11 cellular contexts compared by ENCODE assay signal in the genomic region with DNA sequence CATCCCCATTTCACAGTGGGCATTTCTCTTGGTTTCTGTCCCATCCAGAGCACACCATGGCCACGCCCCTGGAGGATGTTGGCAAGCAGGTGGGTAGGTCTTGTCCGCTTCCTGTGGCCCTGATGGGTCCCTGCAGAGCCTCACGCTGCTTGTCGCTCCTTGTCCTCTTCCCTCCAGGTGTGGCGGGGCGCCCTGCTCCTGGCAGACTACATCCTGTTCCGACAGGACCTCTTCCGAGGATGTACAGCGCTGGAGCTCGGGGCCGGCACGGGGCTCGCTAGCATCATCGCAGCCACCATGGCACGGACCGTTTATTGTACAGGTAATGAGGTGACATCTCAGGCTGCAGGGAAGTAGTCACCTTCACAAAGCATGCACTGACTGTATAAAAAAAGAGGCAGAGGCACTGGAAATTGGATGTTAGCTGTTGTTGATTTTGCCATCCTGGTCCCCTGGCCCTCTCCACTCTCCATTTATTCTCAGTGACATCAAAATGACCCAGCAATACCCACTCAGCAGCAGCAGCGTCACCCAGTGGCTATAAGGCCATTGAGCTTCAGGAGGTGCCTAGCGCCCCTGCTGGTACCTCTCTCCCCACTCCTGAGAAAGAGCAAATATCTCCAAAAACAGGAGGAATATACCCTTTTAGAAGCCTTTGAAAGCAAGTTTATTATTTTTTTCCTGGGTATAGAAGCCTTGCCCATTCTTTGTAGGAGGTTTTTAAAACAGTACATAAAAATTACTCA. TPM values are rescaled to one million over a fixed set of nuclear protein-coding genes. Genes with fewer than 3 reads are reported as not detected.
DNase-seq lines count a peak whose midpoint lies in the region; ATAC-seq and TF ChIP-seq lines count a peak whose summit lies in the region.
"Had no signal": no experiment of that assay in that cellular context is flagged by ENCODE, and none has a peak within 500 bp of the region (broad histone marks: within the 10 kb centered on the region; RNA-seq: fewer than 3 reads in every experiment).

No MANE protein-coding gene starts in this region.

- no peaks in the 10 kb centered on the region for H3K9me3 ChIP-seq in mesenchymal stem cell (ENCODE audit: control insufficient read depth, low read length)
- H3K9me3 ChIP-seq: gastroesophageal sphincter had no signal

- H3K27me3 Mint-ChIP-seq in CD14-positive monocyte (ENCODE audit: low read depth in 3 of 3) = no peaks in the 10 kb centered on the region
- H3K27me3 Mint-ChIP-seq in activated CD4-positive, alpha-beta memory T cell treated with anti-CD3 and anti-CD28 coated beads, Interleukin-2, amount 10 ng/mL, durations not matched to agents 7 days and 5 days = no peaks in the 10 kb centered on the region
- H3K27me3 Mint-ChIP-seq: activated T-helper 17 cell treated with anti-CD3 and anti-CD28 coated beads, Interleukin-2, amount 50 U/mL, for 72 hours had no signal

- POLR2A ChIA-PET in activated CD4-positive, alpha-beta memory T cell treated with anti-CD3 and anti-CD28 coated beads, Interleukin-2, amount 10 ng/mL, durations not matched to agents 7 days and 5 days (lab: Charles Lee) = no interaction called here

- intact Hi-C loops in CD14-positive monocyte (cut with micrococcal nuclease) = loop anchor here (5.0 to 10.0 kb wide), 5 partner anchors 37 to 480 kb away; a partner anchor contains a TSS

- H3K4me3 Mint-ChIP-seq in CD14-positive monocyte = no peak overlapping the region
- no peak overlapping the region for H3K4me3 Mint-ChIP-seq in activated CD4-positive, alpha-beta memory T cell treated with anti-CD3 and anti-CD28 coated beads, Interleukin-2, amount 10 ng/mL, durations not matched to agents 7 days and 5 days
- H3K4me3 Mint-ChIP-seq: activated T-helper 17 cell treated with anti-CD3 and anti-CD28 coated beads, Interleukin-2, amount 50 U/mL, for 72 hours had no signal

- no peak overlapping the region for H3K4ac ChIP-seq in mesenchymal stem cell (ENCODE audit: low read depth in 1 of 2, low read length in 2 of 2)

- H2AFZ ChIP-seq in mesenchymal stem cell (ENCODE audit: low read depth, low read length) = no peak overlapping the region

- H3K36me3 Mint-ChIP-seq in CD14-positive monocyte = peaks cover 68 to 80% of the 10 kb centered on the region in 2 donors
- H3K36me3 Mint-ChIP-seq in activated CD4-positive, alpha-beta memory T cell treated with anti-CD3 and anti-CD28 coated beads, Interleukin-2, amount 10 ng/mL, durations not matched to agents 7 days and 5 days (ENCODE audit: low read depth) = peaks cover 43% of the 10 kb centered on the region

- no peak overlapping the region for H4K8ac ChIP-seq in mesenchymal stem cell (ENCODE audit: low read length)

- no peak overlapping the region for H2BK15ac ChIP-seq in mesenchymal stem cell (ENCODE audit: low read depth, poor library complexity, severe bottlenecking)

- 86% methylated on average over 17 of the region's 18 CpGs for WGBS in mesenchymal stem cell

- no peaks in the 10 kb centered on the region for H3K27me3 ChIP-seq in mesenchymal stem cell (ENCODE audit: control insufficient read depth in 1 of 2, insufficient read depth in 1 of 2, low read length in 2 of 2)
- H3K27me3 ChIP-seq: gastroesophageal sphincter had no signal

- in situ Hi-C loops in T47D (cut with HindIII; ENCODE audit: low pct_unique_long_range_greater_than_20kb, low sequenced_read_pairs) = no loop called here

- H3K4me1 Mint-ChIP-seq in CD14-positive monocyte = peaks cover 40% of the 10 kb centered on the region
- no peaks in the 10 kb centered on the region for H3K4me1 Mint-ChIP-seq in activated CD4-positive, alpha-beta memory T cell treated with anti-CD3 and anti-CD28 coated beads, Interleukin-2, amount 10 ng/mL, durations not matched to agents 7 days and 5 days
- H3K4me1 Mint-ChIP-seq: activated T-helper 17 cell treated with anti-CD3 and anti-CD28 coated beads, Interleukin-2, amount 50 U/mL, for 72 hours had no signal

- CTCF ChIA-PET in activated CD4-positive, alpha-beta memory T cell treated with anti-CD3 and anti-CD28 coated beads, Interleukin-2, amount 10 ng/mL, durations not matched to agents 7 days and 5 days (lab: Charles Lee) = no interaction called here

- H3K9ac ChIP-seq in mesenchymal stem cell (ENCODE audit: low read length) = no peak overlapping the region

- TF ChIP-seq CTCF in CD14-positive monocyte (IDR thresholded peaks at IDR 0.05) = peak; percentile 18
- TF ChIP-seq CTCF in omental fat pad (IDR thresholded peaks at IDR 0.05) = no peak

- H3K14ac ChIP-seq in mesenchymal stem cell (ENCODE audit: low read length in 2 of 2) = no peak overlapping the region

- no peak overlapping the region for H3K27ac ChIP-seq in mesenchymal stem cell (ENCODE audit: low read length, poor library complexity, severe bottlenecking)
- H3K27ac ChIP-seq: gastroesophageal sphincter had no signal

- no peak overlapping the region for H3K4me2 ChIP-seq in mesenchymal stem cell (ENCODE audit: low read length, poor library complexity, severe bottlenecking)

- H3K79me1 ChIP-seq in mesenchymal stem cell (replicated peaks; ENCODE audit: low read length, poor library complexity, severe bottlenecking) = peaks cover 32% of the 10 kb centered on the region

- peaks cover 67 to 94% of the 10 kb centered on the region in 2 experiments for H3K36me3 ChIP-seq in mesenchymal stem cell (ENCODE audit: control insufficient read depth in 1 of 2, insufficient read depth in 2 of 2, low read depth in 1 of 2, low read length in 2 of 2)

- H3K4me3 ChIP-seq in mesenchymal stem cell (ENCODE audit: insufficient read depth in 1 of 2, low read depth in 1 of 2, low read length in 2 of 2) = no peak overlapping the region
- H3K4me3 ChIP-seq: gastroesophageal sphincter had no signal

- H3K18ac ChIP-seq in mesenchymal stem cell (ENCODE audit: low read depth in 1 of 2, low read length in 2 of 2) = no peak overlapping the region

- peaks cover 0 to 3% (median 0%) of the 10 kb centered on the region in 7 donors for H3K9me3 Mint-ChIP-seq in CD14-positive monocyte
- no peaks in the 10 kb centered on the region for H3K9me3 Mint-ChIP-seq in activated CD4-positive, alpha-beta memory T cell treated with anti-CD3 and anti-CD28 coated beads, Interleukin-2, amount 10 ng/mL, durations not matched to agents 7 days and 5 days
- H3K9me3 Mint-ChIP-seq: activated T-helper 17 cell treated with anti-CD3 and anti-CD28 coated beads, Interleukin-2, amount 50 U/mL, for 72 hours had no signal

- no peak overlapping the region for H2BK12ac ChIP-seq in mesenchymal stem cell (ENCODE audit: low read length in 2 of 2)

- TF ChIP-seq POLR2A in GM18505 (IDR thresholded peaks at IDR 0.05; ENCODE audit: borderline replicate concordance, extremely low read depth, insufficient read depth, insufficient read length) = no peak

- H2BK120ac ChIP-seq in mesenchymal stem cell (ENCODE audit: low read depth, low read length) = no peak overlapping the region

- no peak overlapping the region for H2AK5ac ChIP-seq in mesenchymal stem cell (ENCODE audit: low read length, severe bottlenecking)

- no peak overlapping the region for H4K91ac ChIP-seq in mesenchymal stem cell (ENCODE audit: low read length)

- DNase-seq in CD14-positive monocyte (ENCODE audit: low spot score) = no peak
- DNase-seq in HuH-7 (ENCODE audit: low spot score) = peak; percentile 41
- peak; percentile 38 to 63 for DNase-seq in T47D (ENCODE audit: low read depth in 1 of 2, low spot score in 1 of 2)
- DNase-seq in mesenchymal stem cell = peak; percentile 56
- no peak for DNase-seq in activated CD4-positive, alpha-beta memory T cell treated with anti-CD3 and anti-CD28 coated beads, Interleukin-2, amount 10 ng/mL, durations not matched to agents 7 days and 5 days
- no peak for DNase-seq in GF-D8 (lab: John Stamatoyannopoulos, UW)
- DNase-seq in omental fat pad (ENCODE audit: low spot score) = no peak

- ATAC-seq in omental fat pad (ENCODE audit: low FRiP score) = no peak
- ATAC-seq in GM18505 (IDR thresholded peaks at IDR 0.05; ENCODE audit: unreplicated experiment) = no peak
- ATAC-seq: activated T-helper 17 cell treated with anti-CD3 and anti-CD28 coated beads, Interleukin-2, amount 50 U/mL, for 72 hours; gastroesophageal sphincter; Right ventricle myocardium inferior had no signal

- H3K23ac ChIP-seq in mesenchymal stem cell (ENCODE audit: low read length in 2 of 2) = no peak overlapping the region

- peaks cover 1% of the 10 kb centered on the region for H3K4me1 ChIP-seq in mesenchymal stem cell (ENCODE audit: control insufficient read depth, insufficient read depth, low read depth, low read length)
- H3K4me1 ChIP-seq: gastroesophageal sphincter had no signal

- no peak overlapping the region for H2BK5ac ChIP-seq in mesenchymal stem cell (ENCODE audit: low read depth, low read length, poor library complexity, severe bottlenecking)

- H3K27ac Mint-ChIP-seq in CD14-positive monocyte = peak overlapping the region; percentile 60 to 89 (median 80)
- H3K27ac Mint-ChIP-seq in activated CD4-positive, alpha-beta memory T cell treated with anti-CD3 and anti-CD28 coated beads, Interleukin-2, amount 10 ng/mL, durations not matched to agents 7 days and 5 days = no peak overlapping the region
- H3K27ac Mint-ChIP-seq: activated T-helper 17 cell treated with anti-CD3 and anti-CD28 coated beads, Interleukin-2, amount 50 U/mL, for 72 hours had no signal

RNA-seq across cellular contexts. Expression of a gene that starts 13.7 kb away (rescaled TPM):
- polyA plus RNA-seq in CD14-positive monocyte = 10 to 100 TPM; 36.0 to 44.0 TPM
- polyA plus RNA-seq in mesenchymal stem cell (2013, experiment 1 of 2) = 31.8 TPM
- polyA plus RNA-seq in mesenchymal stem cell (2013, experiment 2 of 2) = 31.8 TPM
- 10 to 100 TPM; 25.7 to 27.6 TPM for total RNA-seq in activated CD4-positive, alpha-beta memory T cell treated with anti-CD3 and anti-CD28 coated beads, Interleukin-2, amount 10 ng/mL, durations not matched to agents 7 days and 5 days
- 10 to 100 TPM; 16.7 to 40.0 (median 24.5) TPM for total RNA-seq in omental fat pad

RNA-seq across cellular contexts. Expression of a gene that starts 39.3 kb away (rescaled TPM):
- 1 to 10 TPM; 4.9 to 8.7 TPM for polyA plus RNA-seq in CD14-positive monocyte
- polyA plus RNA-seq in mesenchymal stem cell (2013, experiment 1 of 2) = 2.0 TPM
- polyA plus RNA-seq in mesenchymal stem cell (2013, experiment 2 of 2) = 2.1 TPM
- total RNA-seq in activated CD4-positive, alpha-beta memory T cell treated with anti-CD3 and anti-CD28 coated beads, Interleukin-2, amount 10 ng/mL, durations not matched to agents 7 days and 5 days = 1 to 10 TPM; 5.5 to 5.9 TPM
- 1 to 10 TPM; 5.5 to 8.4 (median 6.5) TPM for total RNA-seq in omental fat pad

RNA-seq across cellular contexts. Expression of a gene that starts 44.9 kb away (rescaled TPM):
- not detected for polyA plus RNA-seq in CD14-positive monocyte
- not detected for polyA plus RNA-seq in mesenchymal stem cell (2013, experiment 1 of 2)
- polyA plus RNA-seq in mesenchymal stem cell (2013, experiment 2 of 2) = not detected
- total RNA-seq in activated CD4-positive, alpha-beta memory T cell treated with anti-CD3 and anti-CD28 coated beads, Interleukin-2, amount 10 ng/mL, durations not matched to agents 7 days and 5 days = not detected
- total RNA-seq in omental fat pad = not detected
- total RNA-seq: activated T-helper 17 cell treated with anti-CD3 and anti-CD28 coated beads, Interleukin-2, amount 50 U/mL, for 72 hours; gastroesophageal sphincter; Right ventricle myocardium inferior had no signal

Comparison
In these comparisons a context has a peak if more than half of its experiments do, and no peak if none do; other contexts are left out.
1. DNase-seq: peak in HuH-7 (single experiment), T47D (2 of 2) and mesenchymal stem cell (single experiment); none in CD14-positive monocyte (single experiment), activated CD4-positive, alpha-beta memory T cell treated with anti-CD3 and anti-CD28 coated beads, Interleukin-2, amount 10 ng/mL, durations not matched to agents 7 days and 5 days (single experiment), GF-D8 (single experiment) and omental fat pad (single experiment).